Comparison of ENCODE assay signal across 12 cellular contexts in the genomic region with DNA sequence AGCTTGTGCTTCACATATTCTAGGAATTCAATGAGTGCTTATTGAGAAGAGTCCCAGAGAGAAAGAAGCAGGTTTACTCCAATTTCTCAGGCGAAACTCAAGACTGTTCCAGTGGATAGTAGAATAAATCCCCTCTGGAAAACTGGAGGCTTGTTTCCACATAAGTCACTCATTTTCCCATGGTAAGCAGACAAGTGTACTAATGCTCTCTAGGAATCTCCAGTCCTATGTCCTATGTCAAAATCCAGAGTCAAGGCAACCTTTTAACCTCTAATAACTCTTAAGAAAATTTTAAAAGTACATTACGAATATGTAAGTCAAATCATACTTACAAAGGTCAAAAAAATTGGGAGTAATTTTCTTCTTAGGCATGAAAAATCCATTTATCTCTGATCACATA. TPM values are rescaled to one million over a fixed set of nuclear protein-coding genes. Genes with fewer than 3 reads are reported as not detected.
"Had no signal": no experiment of that assay in that cellular context is flagged by ENCODE, and none has a peak within 500 bp of the region (broad histone marks: within the 10 kb centered on the region; RNA-seq: fewer than 3 reads in every experiment).

No MANE protein-coding gene starts in this region.

- H3K4me1 ChIP-seq: HAP-1 had no signal

- H3K27ac ChIP-seq: GM23248 had no signal

- DNase-seq: GM23248, GOT3, H7, H9, HCEC 1CT, HFFc6 had no signal

- H3K9me3 ChIP-seq: HAP-1 had no signal

- ATAC-seq: GM23338, HCT116 had no signal

- H3K9ac ChIP-seq: GM23248 had no signal

- H3K4me3 ChIP-seq: GM23248, GM23338, HAP-1 had no signal

- FAIRE-seq: H1, H54 had no signal

- H3K36me3 ChIP-seq: HAP-1 had no signal

- H3K4me2 ChIP-seq: GM23338 had no signal

- H2AFZ ChIP-seq: GM23248, GM23338 had no signal

RNA-seq across cellular contexts. Expression of a gene that starts 35.2 kb away (rescaled TPM):
- total RNA-seq: GM23248, GM23338, H1, H4, H7, H9, HFFc6 had no signal
- polyA plus RNA-seq: GM23248, GM23338, H1 had no signal
